2 cellular contexts compared by ENCODE assay signal in genomic region chr5:77972545-77973252, GRCh38.
TF ChIP-seq lines count a peak whose summit lies in the region.

No MANE protein-coding gene starts in this region.

TF ChIP-seq in IMR-90, 13 proteins besides CTCF, POLR2A, EP300 and RAD21 (continued from another document):
- TF ChIP-seq ELK1 (IDR thresholded peaks at IDR 0.05; ENCODE audit: borderline replicate concordance, low read depth, low read length) (no peak), RFX5 (IDR thresholded peaks at IDR 0.05; ENCODE audit: low read depth, low read length) (no peak), SMC3 (IDR thresholded peaks at IDR 0.05; ENCODE audit: low read depth, low read length) (no peak), NFE2L2 (IDR thresholded peaks at IDR 0.05; ENCODE audit: low read depth, low read length) (no peak), RCOR1 (IDR thresholded peaks at IDR 0.05; ENCODE audit: insufficient replicate concordance, low read length) (no peak), MAFK (IDR thresholded peaks at IDR 0.05; ENCODE audit: low read depth, low read length) (no peak), CEBPB (IDR thresholded peaks at IDR 0.05; ENCODE audit: low read depth, low read length) (no peak)

TF ChIP-seq in K562, 482 proteins besides CTCF, POLR2A, EP300 and RAD21 (continued from another document):
- TF ChIP-seq ARID3B (CRISPR knock-in tag; IDR thresholded peaks at IDR 0.05; ENCODE audit: borderline replicate concordance) (no peak), E2F6 (IDR thresholded peaks at IDR 0.05; ENCODE audit: borderline replicate concordance in 1 of 2, extremely low read depth in 1 of 2, insufficient read depth in 1 of 2, insufficient read length in 1 of 2, low read depth in 1 of 2, low read length in 1 of 2, poor library complexity in 1 of 2, severe bottlenecking in 1 of 2) (peak in 1 of 2 experiments; percentile 54), PBX2 (CRISPR knock-in tag; IDR thresholded peaks at IDR 0.05; ENCODE audit: low read depth) (no peak), PBX2 (tag; conservative IDR thresholded peaks at IDR 0.05; ENCODE audit: low read depth) (no peak), CHD7 (IDR thresholded peaks at IDR 0.05; ENCODE audit: low read depth, low read length) (no peak), CTCFL (IDR thresholded peaks at IDR 0.05; ENCODE audit: borderline replicate concordance, insufficient read depth, low read depth, low read length, poor library complexity, severe bottlenecking) (peak; percentile 10)
TF ChIP-seq in K562: peak in this region for 2.
